ENCODE assay signal across 17 cellular contexts in the genomic region with DNA sequence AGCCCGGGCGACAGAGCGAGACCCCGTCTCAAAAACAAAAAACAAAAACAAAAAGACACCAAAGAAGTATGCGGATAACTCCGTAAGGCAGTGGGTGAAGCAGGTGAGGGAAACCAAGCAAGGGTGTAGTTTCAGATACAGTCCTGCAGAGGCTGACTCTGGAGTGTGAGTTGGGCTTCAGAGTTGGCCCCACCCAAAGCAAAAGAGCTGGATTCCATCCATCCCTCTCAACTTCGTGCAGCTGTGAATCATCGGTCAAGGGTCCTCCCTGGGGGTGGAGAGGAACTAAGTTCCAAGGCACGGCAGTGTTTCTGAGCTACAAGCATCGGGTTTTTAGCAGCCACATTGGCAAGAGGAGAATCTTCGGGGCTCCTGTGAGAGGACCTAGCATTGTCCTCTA. TPM values are rescaled to one million over a fixed set of nuclear protein-coding genes. Genes with fewer than 3 reads are reported as not detected.
DNase-seq lines count a peak whose midpoint lies in the region; ATAC-seq and TF ChIP-seq lines count a peak whose summit lies in the region.
"Had no signal": no experiment of that assay in that cellular context is flagged by ENCODE, and none has a peak within 500 bp of the region (broad histone marks: within the 10 kb centered on the region; RNA-seq: fewer than 3 reads in every experiment).

No MANE protein-coding gene starts in this region.

- H3K4me3 ChIP-seq in cardiac muscle cell = no peak overlapping the region
- no peak overlapping the region for H3K4me3 ChIP-seq in PC-9
- peak overlapping the region; percentile 25 for H3K4me3 ChIP-seq in fibroblast of mammary gland (ENCODE audit: control insufficient read depth, low read depth, low read length)
- H3K4me3 ChIP-seq: thyroid gland had no signal

- no peak overlapping the region for H2AFZ ChIP-seq in PC-9

- H3K4me3 Mint-ChIP-seq in activated CD8-positive, alpha-beta T cell treated with anti-CD3 and anti-CD28 coated beads, Interleukin-2, amount 10 ng/mL, durations not matched to agents 7 days and 5 days = no peak overlapping the region
- H3K4me3 Mint-ChIP-seq: activated CD8-positive, alpha-beta memory T cell treated with anti-CD3 and anti-CD28 coated beads, Interleukin-2, amount 10 ng/mL, durations not matched to agents 7 days and 5 days; memory B cell had no signal

- no peaks in the 10 kb centered on the region for H3K9me2 ChIP-seq in PC-9 (ENCODE audit: insufficient read depth)

- H3K36me3 ChIP-seq in cardiac muscle cell = no peaks in the 10 kb centered on the region
- H3K36me3 ChIP-seq in PC-9 (ENCODE audit: low read depth) = no peaks in the 10 kb centered on the region
- H3K36me3 ChIP-seq: thyroid gland had no signal

- no peaks in the 10 kb centered on the region for H3K9me3 Mint-ChIP-seq in activated CD8-positive, alpha-beta T cell treated with anti-CD3 and anti-CD28 coated beads, Interleukin-2, amount 10 ng/mL, durations not matched to agents 7 days and 5 days (ENCODE audit: insufficient read depth)
- H3K9me3 Mint-ChIP-seq: memory B cell had no signal

- H3K4me1 Mint-ChIP-seq in activated CD8-positive, alpha-beta T cell treated with anti-CD3 and anti-CD28 coated beads, Interleukin-2, amount 10 ng/mL, durations not matched to agents 7 days and 5 days (ENCODE audit: low read depth) = no peaks in the 10 kb centered on the region
- H3K4me1 Mint-ChIP-seq: activated CD8-positive, alpha-beta memory T cell treated with anti-CD3 and anti-CD28 coated beads, Interleukin-2, amount 10 ng/mL, durations not matched to agents 7 days and 5 days; memory B cell had no signal

- H3K9me3 ChIP-seq in cardiac muscle cell (ENCODE audit: low read depth) (no peaks in the 10 kb centered on the region), PC-9 (ENCODE audit: insufficient read depth, low read depth) (no peaks in the 10 kb centered on the region)
- H3K9me3 ChIP-seq: thyroid gland had no signal

- TF ChIP-seq CTCF in cardiac muscle cell (IDR thresholded peaks at IDR 0.05; ENCODE audit: low read depth, low read length) (peak; percentile 35), PC-9 (conservative IDR thresholded peaks at IDR 0.05) (no peak), fibroblast of mammary gland (conservative IDR thresholded peaks at IDR 0.05; ENCODE audit: control insufficient read depth, insufficient read depth, low read depth, low read length) (peak; percentile 49)

- H3K27ac Mint-ChIP-seq in activated CD8-positive, alpha-beta T cell treated with anti-CD3 and anti-CD28 coated beads, Interleukin-2, amount 10 ng/mL, durations not matched to agents 7 days and 5 days = no peak overlapping the region
- H3K27ac Mint-ChIP-seq: activated CD8-positive, alpha-beta memory T cell treated with anti-CD3 and anti-CD28 coated beads, Interleukin-2, amount 10 ng/mL, durations not matched to agents 7 days and 5 days; memory B cell had no signal

- peaks cover 33% of the 10 kb centered on the region for H3F3A ChIP-seq in PC-9 (ENCODE audit: insufficient read depth, low read depth)

- intact Hi-C loops in left ventricle myocardium superior (cut with micrococcal nuclease) = no loop called here
- intact Hi-C loops in PC-9 (cut with micrococcal nuclease; ENCODE audit: unreplicated experiment) = no loop called here
- intact Hi-C loops in posterior cingulate gyrus (cut with DNase I) = no loop called here

- peaks cover 2% of the 10 kb centered on the region for H3K27me3 Mint-ChIP-seq in activated CD8-positive, alpha-beta T cell treated with anti-CD3 and anti-CD28 coated beads, Interleukin-2, amount 10 ng/mL, durations not matched to agents 7 days and 5 days (ENCODE audit: low read depth)

- POLR2A ChIA-PET in PC-9 (lab: Charles Lee; ENCODE audit: unreplicated experiment) = interaction anchor here (0.6 kb wide), 1 partner anchor 24 kb away, joined by 4 read pairs; no protein-coding TSS in a partner anchor
- POLR2A ChIA-PET in activated CD8-positive, alpha-beta T cell treated with anti-CD3 and anti-CD28 coated beads, Interleukin-2, amount 10 ng/mL, durations not matched to agents 7 days and 5 days (lab: Charles Lee) = no interaction called here

- H3K27ac ChIP-seq in cardiac muscle cell (no peak overlapping the region), PC-9 (no peak overlapping the region)
- H3K27ac ChIP-seq: thyroid gland had no signal

- ATAC-seq in left ventricle myocardium superior = no peak
- no peak for ATAC-seq in activated CD8-positive, alpha-beta T cell treated with anti-CD3 and anti-CD28 coated beads, Interleukin-2, amount 10 ng/mL, durations not matched to agents 7 days and 5 days
- ATAC-seq: activated CD8-positive, alpha-beta memory T cell treated with anti-CD3 and anti-CD28 coated beads, Interleukin-2, amount 10 ng/mL, durations not matched to agents 7 days and 5 days had no signal

- DNase-seq in cardiac muscle cell (ENCODE audit: low read depth in 1 of 2, low spot score in 1 of 2) (peak in 1 of 2 donors; percentile 69), left ventricle myocardium superior (no peak), PC-9 (peak; percentile 38 to 57), fibroblast of mammary gland (ENCODE audit: low read depth) (peak; percentile 77), NCI-H82 (lab: John Stamatoyannopoulos, UW) (no peak), posterior cingulate gyrus (no peak)
- no peak for DNase-seq in NK-92 treated with Interleukin-12 subunit alpha and Interleukin-12 subunit beta, amount 100 ng/mL, for 24 hours (lab: John Stamatoyannopoulos, UW)
- no peak for DNase-seq in activated CD8-positive, alpha-beta T cell treated with anti-CD3 and anti-CD28 coated beads, Interleukin-2, amount 10 ng/mL, durations not matched to agents 7 days and 5 days
- DNase-seq: activated CD8-positive, alpha-beta memory T cell treated with anti-CD3 and anti-CD28 coated beads, Interleukin-2, amount 10 ng/mL, durations not matched to agents 7 days and 5 days; activated naive CD4-positive, alpha-beta T cell treated with Interleukin-2 at 50 U/mL for 16 hours; erythroblast; GDM1; Right ventricle myocardium superior had no signal

- H3K79me2 ChIP-seq in PC-9 (ENCODE audit: low read depth) = no peaks in the 10 kb centered on the region

- CTCF ChIA-PET in PC-9 (lab: Charles Lee) = interaction anchor here (0.7 kb wide), 1 partner anchor 34 kb away, joined by 4 read pairs; no protein-coding TSS in a partner anchor
- CTCF ChIA-PET in activated CD8-positive, alpha-beta T cell treated with anti-CD3 and anti-CD28 coated beads, Interleukin-2, amount 10 ng/mL, durations not matched to agents 7 days and 5 days (lab: Charles Lee) = no interaction called here

- H4K20me1 ChIP-seq in PC-9 (ENCODE audit: insufficient read depth) = no peaks in the 10 kb centered on the region

- BruUV-seq in PC-9 (replicated peaks; lab: Mats Ljungman, UMichigan) = no TSS peak

- H3K4me1 ChIP-seq in cardiac muscle cell (ENCODE audit: low read depth) (no peaks in the 10 kb centered on the region), PC-9 (replicated peaks; ENCODE audit: insufficient read depth) (peaks cover 48% of the 10 kb centered on the region)
- H3K4me1 ChIP-seq: thyroid gland had no signal

- no peaks in the 10 kb centered on the region for H3K27me3 ChIP-seq in cardiac muscle cell
- H3K27me3 ChIP-seq in PC-9 (ENCODE audit: insufficient read depth, low read depth) = no peaks in the 10 kb centered on the region
- H3K27me3 ChIP-seq: thyroid gland had no signal

- no peak overlapping the region for H3K4me2 ChIP-seq in PC-9

- no peaks in the 10 kb centered on the region for H3K36me3 Mint-ChIP-seq in activated CD8-positive, alpha-beta T cell treated with anti-CD3 and anti-CD28 coated beads, Interleukin-2, amount 10 ng/mL, durations not matched to agents 7 days and 5 days (ENCODE audit: low read depth)
- H3K36me3 Mint-ChIP-seq: activated CD8-positive, alpha-beta memory T cell treated with anti-CD3 and anti-CD28 coated beads, Interleukin-2, amount 10 ng/mL, durations not matched to agents 7 days and 5 days; memory B cell had no signal

RNA-seq across cellular contexts. Expression of a gene that starts 43.9 kb away (rescaled TPM):
- total RNA-seq in cardiac muscle cell (not detected in 2 replicates), left ventricle myocardium superior (not detected), PC-9 (2021) (not detected in 2 replicates)
- polyA plus RNA-seq in cardiac muscle cell = not detected in 2 replicates
- not detected for total RNA-seq in activated CD8-positive, alpha-beta T cell treated with anti-CD3 and anti-CD28 coated beads, Interleukin-2, amount 10 ng/mL, durations not matched to agents 7 days and 5 days
- total RNA-seq: activated CD8-positive, alpha-beta memory T cell treated with anti-CD3 and anti-CD28 coated beads, Interleukin-2, amount 10 ng/mL, durations not matched to agents 7 days and 5 days; chondrocyte; osteoblast; Right ventricle myocardium superior; thyroid gland had no signal

Comparison
In these comparisons a context has a peak if more than half of its experiments do, and no peak if none do; other contexts are left out.
1. DNase-seq: peak in PC-9 (2 of 2) and fibroblast of mammary gland (single experiment); none in left ventricle myocardium superior (single experiment), NCI-H82 (single experiment), NK-92 treated with Interleukin-12 subunit alpha and Interleukin-12 subunit beta, amount 100 ng/mL, for 24 hours (single experiment), activated CD8-positive, alpha-beta T cell treated with anti-CD3 and anti-CD28 coated beads, Interleukin-2, amount 10 ng/mL, durations not matched to agents 7 days and 5 days (single experiment) and posterior cingulate gyrus (0 of 10).